8 cellular contexts compared by ENCODE assay signal in genomic region chr5:14035859-14036440, GRCh38.
DNase-seq lines count a peak whose midpoint lies in the region; ATAC-seq and TF ChIP-seq lines count a peak whose summit lies in the region.

No MANE protein-coding gene starts in this region.

- H3K36me3 Mint-ChIP-seq in osteocyte (ENCODE audit: unreplicated experiment): no peaks in the 10 kb centered on the region

- H3K9me3 Mint-ChIP-seq in osteocyte (ENCODE audit: unreplicated experiment): no peaks in the 10 kb centered on the region

- H3K4me3 Mint-ChIP-seq in osteocyte (ENCODE audit: unreplicated experiment): peak overlapping the region; percentile 60

- H3K4me1 ChIP-seq in SJCRH30: peaks cover 55% of the 10 kb centered on the region

- ATAC-seq in HG02852 (IDR thresholded peaks at IDR 0.05; ENCODE audit: unreplicated experiment): peak; percentile 72
- ATAC-seq in GM21723 (IDR thresholded peaks at IDR 0.05; ENCODE audit: unreplicated experiment): no peak
- ATAC-seq in HG03159 (IDR thresholded peaks at IDR 0.05; ENCODE audit: unreplicated experiment): no peak

- peaks cover 71% of the 10 kb centered on the region for H3K4me1 Mint-ChIP-seq in osteocyte (ENCODE audit: unreplicated experiment)

- no peaks in the 10 kb centered on the region for H3K27me3 Mint-ChIP-seq in osteocyte (ENCODE audit: unreplicated experiment)

- peak overlapping the region; percentile 97 for H3K27ac ChIP-seq in SJCRH30

- POLR2A ChIA-PET in BJ (lab: Charles Lee): interaction anchor here (0.6 to 1.5 kb wide), 2 partner anchors 20 to 30 kb away, joined by 3 to 4 read pairs; no protein-coding TSS in a partner anchor

- H3K9me3 ChIP-seq in SJCRH30 (replicated peaks): no peaks in the 10 kb centered on the region

- DNase-seq in BJ (ENCODE audit: low read depth): peak; percentile 99
- peak; percentile 85 to 91 for DNase-seq in SJCRH30
- peak; percentile 97 to 98 for DNase-seq in foreskin fibroblast
- DNase-seq in osteocyte (ENCODE audit: extremely low spot score, unreplicated experiment): peak; percentile 80
- no peak for DNase-seq in NK-92 (lab: John Stamatoyannopoulos, UW; ENCODE audit: unreplicated experiment)

- peak overlapping the region; percentile 96 for H3K27ac Mint-ChIP-seq in osteocyte (ENCODE audit: unreplicated experiment)

- H3K27me3 ChIP-seq in BJ (ENCODE audit: control insufficient read depth, insufficient read depth, low read length): no peaks in the 10 kb centered on the region
- no peaks in the 10 kb centered on the region for H3K27me3 ChIP-seq in SJCRH30

- TF ChIP-seq CTCF in BJ (IDR thresholded peaks at IDR 0.05; ENCODE audit: insufficient read depth, low read depth, low read length): no peak
- TF ChIP-seq CTCF in foreskin fibroblast (IDR thresholded peaks at IDR 0.05; ENCODE audit: low read depth, low read length): no peak
- TF ChIP-seq CTCF in osteocyte (IDR thresholded peaks at IDR 0.05): no peak

- CTCF ChIA-PET in BJ (lab: Yijun Ruan, JAX): interaction anchor here (0.6 to 1.1 kb wide), 3 partner anchors 29 to 72 kb away, joined by 3 read pairs; no protein-coding TSS in a partner anchor

- H3K36me3 ChIP-seq in BJ (ENCODE audit: control insufficient read depth, insufficient read depth, low read length) (no peaks in the 10 kb centered on the region), SJCRH30 (no peaks in the 10 kb centered on the region)

- no peak overlapping the region for H3K4me3 ChIP-seq in BJ (ENCODE audit: low read depth, low read length)
- H3K4me3 ChIP-seq in SJCRH30: peak overlapping the region; percentile 41
- H3K4me3 ChIP-seq in foreskin fibroblast (ENCODE audit: low read depth in 1 of 2, low read length in 2 of 2): peak overlapping the region in 1 of 2 donors; percentile 26
